ENCODE assay signal across 29 cellular contexts in genomic region chr14:86672071-86672470, GRCh38.
"Had no signal": no experiment of that assay in that cellular context is flagged by ENCODE, and none has a peak within 500 bp of the region (broad histone marks: within the 10 kb centered on the region; RNA-seq: fewer than 3 reads in every experiment).

No MANE protein-coding gene starts in this region.

- H3K36me3 Mint-ChIP-seq: activated CD8-positive, alpha-beta memory T cell treated with anti-CD3 and anti-CD28 coated beads, Interleukin-2, amount 10 ng/mL, durations not matched to agents 7 days and 5 days; activated naive CD4-positive, alpha-beta T cell treated with anti-CD3 and anti-CD28 coated beads, Interleukin-2, amount 50 U/mL, for 24 hours had no signal

- H3K27ac ChIP-seq: ascending aorta, body of pancreas, cardiac muscle cell, Peyer's patch, RWPE1, SJSA1 had no signal

- H3K4me3 ChIP-seq: ascending aorta, body of pancreas, cardiac muscle cell, Peyer's patch, SJSA1 had no signal

- H3K27ac Mint-ChIP-seq: activated CD4-positive, alpha-beta T cell treated with anti-CD3 and anti-CD28 coated beads, Interleukin-2, amount 10 ng/mL, durations not matched to agents 24 days and 14 days; activated CD8-positive, alpha-beta memory T cell treated with anti-CD3 and anti-CD28 coated beads, Interleukin-2, amount 10 ng/mL, durations not matched to agents 7 days and 5 days; activated naive CD4-positive, alpha-beta T cell treated with anti-CD3 and anti-CD28 coated beads, Interleukin-2, amount 50 U/mL, for 24 hours; activated naive CD8-positive, alpha-beta T cell treated with anti-CD3 and anti-CD28 coated beads, Interleukin-2, amount 50 U/mL, for 24 hours; activated T-cell treated with anti-CD3 and anti-CD28 coated beads, Interleukin-2, amount 50 U/mL, for 24 hours; activated T-helper 1 cell treated with anti-CD3 and anti-CD28 coated beads, Interleukin-12 subunit alpha, Interleukin-12 subunit beta, Interleukin-2, Interleukin-4 antibody, amounts not matched to agents 30 ng/mL and 10 ng/mL and 1 ng/mL, durations not matched to agents 14 hours and 24 hours and 36 hours; T-helper 1 cell treated with Interleukin-12 subunit alpha and Interleukin-12 subunit beta and Interleukin-4 antibody, amounts not matched to agents 30 μg/mL and 1 μg/mL, for 36 hours had no signal

- H3K9me3 Mint-ChIP-seq: activated CD4-positive, alpha-beta T cell treated with anti-CD3 and anti-CD28 coated beads, Interleukin-2, amount 10 ng/mL, durations not matched to agents 24 days and 14 days; activated naive CD4-positive, alpha-beta T cell treated with anti-CD3 and anti-CD28 coated beads, Interleukin-2, amount 50 U/mL, for 24 hours; activated T-helper 1 cell treated with anti-CD3 and anti-CD28 coated beads, Interleukin-12 subunit alpha, Interleukin-12 subunit beta, Interleukin-2, Interleukin-4 antibody, amounts not matched to agents 30 ng/mL and 10 ng/mL and 1 ng/mL, durations not matched to agents 14 hours and 24 hours and 36 hours had no signal

- DNase-seq: activated CD4-positive, alpha-beta T cell treated with anti-CD3 and anti-CD28 coated beads for 1 hour; activated CD4-positive, alpha-beta T cell treated with anti-CD3 and anti-CD28 coated beads, Interleukin-2, amount 10 ng/mL, durations not matched to agents 24 days and 14 days; activated CD4-positive, alpha-beta T cell treated with anti-CD3 and anti-CD28 coated beads, Interleukin-2, amount 50 U/mL, for 48 hours; activated CD8-positive, alpha-beta memory T cell treated with anti-CD3 and anti-CD28 coated beads, Interleukin-2, amount 10 ng/mL, durations not matched to agents 7 days and 5 days; activated effector memory CD4-positive, alpha-beta T cell treated with Interleukin-2 at 50 U/mL for 16 hours; activated naive CD4-positive, alpha-beta T cell; activated naive CD8-positive, alpha-beta T cell treated with anti-CD3 and anti-CD28 coated beads, Interleukin-2, amount 50 U/mL, for 24 hours; activated T-cell treated with anti-CD3 and anti-CD28 coated beads, Interleukin-2, amount 50 U/mL, for 24 hours; amniotic stem cell; body of pancreas; Kasumi-1; KBM-7; NCI-H1048; NCI-H146; NCI-H187 treated with DMSO at 0.1 percent for 48 hours; NCI-H2081 treated with DMSO at 0.1 percent for 48 hours; NCI-H446; NCI-H524; NK-92 treated with Interleukin-12 subunit alpha and Interleukin-12 subunit beta, amount 100 ng/mL, for 24 hours; Peyer's patch; SHP77 had no signal

- ATAC-seq: activated CD8-positive, alpha-beta memory T cell treated with anti-CD3 and anti-CD28 coated beads, Interleukin-2, amount 10 ng/mL, durations not matched to agents 7 days and 5 days; activated naive CD8-positive, alpha-beta T cell treated with anti-CD3 and anti-CD28 coated beads, Interleukin-2, amount 50 U/mL, for 24 hours; body of pancreas; SK-N-SH treated with all-trans-retinoic acid at 6 μM for 48 hours had no signal
